In the genomic region with DNA sequence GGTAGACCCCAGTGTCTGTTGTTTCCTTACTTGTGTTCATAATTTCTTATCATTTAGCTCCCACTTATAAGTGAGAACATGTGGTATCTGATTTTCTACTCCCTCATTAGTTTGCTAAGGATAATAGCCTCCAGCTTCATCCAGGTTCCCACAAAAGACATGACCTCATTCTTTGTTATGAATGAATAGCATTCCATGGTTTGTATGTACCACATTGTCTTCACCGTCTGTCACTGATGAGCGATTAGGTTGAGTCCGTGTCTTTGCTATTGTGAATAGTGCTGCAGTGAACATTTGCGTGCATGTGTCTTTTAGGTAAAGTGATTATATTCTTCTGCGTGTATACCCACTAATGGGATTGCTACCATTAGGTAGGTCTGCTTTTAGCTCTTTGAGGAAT, we compare ENCODE assay signal across 1 cellular context.
TF ChIP-seq lines count a peak whose summit lies in the region.

No MANE protein-coding gene starts in this region.

TF ChIP-seq in H1, 55 proteins besides CTCF, POLR2A, EP300 and RAD21 (continued from another document):
- TF ChIP-seq CREB1 (IDR thresholded peaks at IDR 0.05) (no peak), SP4 (IDR thresholded peaks at IDR 0.05; ENCODE audit: low read length) (no peak), EZH2 (IDR thresholded peaks at IDR 0.05; ENCODE audit: low read depth, low read length, severe bottlenecking) (no peak), MAX (IDR thresholded peaks at IDR 0.05) (no peak), CBX8 (IDR thresholded peaks at IDR 0.05; ENCODE audit: borderline replicate concordance, low read depth, low read length) (no peak)
